ENCODE assay signal across 8 cellular contexts in genomic region chr5:140175367-140176027, GRCh38. TPM values are rescaled to one million over a fixed set of nuclear protein-coding genes. Genes with fewer than 3 reads are reported as not detected.
DNase-seq lines count a peak whose midpoint lies in the region; ATAC-seq and TF ChIP-seq lines count a peak whose summit lies in the region.

No MANE protein-coding gene starts in this region.

- no peaks in the 10 kb centered on the region for H3K27me3 ChIP-seq in heart right ventricle

- H3K36me3 Mint-ChIP-seq in progenitor cell of endocrine pancreas (ENCODE audit: insufficient read depth) = no peaks in the 10 kb centered on the region

- H3K27ac Mint-ChIP-seq in progenitor cell of endocrine pancreas = peak overlapping the region; percentile 99

- TF ChIP-seq EP300 in Ishikawa (IDR thresholded peaks at IDR 0.05; ENCODE audit: borderline replicate concordance) = no peak

- WGBS in adipose tissue, 3 donors = 0 to 1% (median 0%) methylated on average over 51 to 58 of the region's 58 CpGs
- 0% methylated on average over 47 to 58 of the region's 58 CpGs for WGBS in heart right ventricle, 2 donors
- under 1% methylated on average over 58 of the region's 58 CpGs for WGBS in urinary bladder

- peak; percentile 78 for DNase-seq in Daoy (ENCODE audit: low read depth)
- DNase-seq in SKM-1 treated with dmso at 0.1 percent for 144 hours (lab: John Stamatoyannopoulos, UW; ENCODE audit: unreplicated experiment) = peak; percentile 66
- peak; percentile 80 to 82 for DNase-seq in heart right ventricle
- DNase-seq in progenitor cell of endocrine pancreas (ENCODE audit: low spot score, unreplicated experiment) = peak; percentile 69

- H3K9me3 Mint-ChIP-seq in progenitor cell of endocrine pancreas (ENCODE audit: low read depth) = no peaks in the 10 kb centered on the region

- H3K27ac ChIP-seq in adipose tissue (ENCODE audit: low read depth, low read length) = peak overlapping the region; percentile 75
- H3K27ac ChIP-seq in heart right ventricle = peak overlapping the region; percentile 81 to 99 (median 97)
- H3K27ac ChIP-seq in urinary bladder (ENCODE audit: low read depth) = peak overlapping the region; percentile 92

- intact Hi-C loops in heart right ventricle (cut with DNase I) = loop anchor here in 8 of 10 donors (2.0 to 10.0 kb wide), 7 partner anchors 52 to 189 kb away; partner anchors contain the start of genes HBEGF (in 2 of the 8) and SLC4A9 (in 1 of the 8)

- peak in 6 of 9 donors; percentile 20 to 51 (median 42) for TF ChIP-seq CTCF in heart right ventricle (IDR thresholded peaks at IDR 0.05)
- peak; percentile 36 for TF ChIP-seq CTCF in progenitor cell of endocrine pancreas (IDR thresholded peaks at IDR 0.05; ENCODE audit: unreplicated experiment)

- peaks cover 11% of the 10 kb centered on the region for H3K27me3 Mint-ChIP-seq in progenitor cell of endocrine pancreas

- H3K9me3 ChIP-seq in heart right ventricle = no peaks in the 10 kb centered on the region

- H3K4me3 ChIP-seq in heart right ventricle (peak overlapping the region; percentile 56 to 98 (median 88)), urinary bladder (ENCODE audit: low read depth, low read length) (peak overlapping the region; percentile 75)

- peak overlapping the region; percentile 87 for H3K4me3 Mint-ChIP-seq in progenitor cell of endocrine pancreas (ENCODE audit: low read depth)

- H3K36me3 ChIP-seq in heart right ventricle (no peaks in the 10 kb centered on the region), urinary bladder (ENCODE audit: insufficient read depth) (no peaks in the 10 kb centered on the region)

- peak; percentile 50 for ATAC-seq in GM21723 (IDR thresholded peaks at IDR 0.05; ENCODE audit: unreplicated experiment)
- ATAC-seq in heart right ventricle = peak; percentile 60 to 78 (median 70)

- H3K4me1 ChIP-seq in heart right ventricle (peaks cover 0 to 52% (median 47%) of the 10 kb centered on the region in 9 donors), urinary bladder (ENCODE audit: insufficient read depth) (peaks cover 2% of the 10 kb centered on the region)

- peaks cover 10% of the 10 kb centered on the region for H3K4me1 Mint-ChIP-seq in progenitor cell of endocrine pancreas (ENCODE audit: low read depth)

- TF ChIP-seq RAD21 in Ishikawa (IDR thresholded peaks at IDR 0.05; ENCODE audit: low read depth) = no peak

TF ChIP-seq in Ishikawa, 13 proteins besides CTCF, POLR2A, EP300 and RAD21:
- TF ChIP-seq USF1 (IDR thresholded peaks at IDR 0.05) (no peak), ZBTB7A (IDR thresholded peaks at IDR 0.05; ENCODE audit: low read depth) (peak; percentile 71; the same call in 1 of the 2 replicates), TAF1 (IDR thresholded peaks at IDR 0.05; ENCODE audit: low read depth) (peak; percentile 8)

RNA-seq across cellular contexts. Expression of gene CYSTM1, which starts 0.5 kb away (rescaled TPM):
- total RNA-seq in Daoy (2014; rRNA removed; shearing (Covaris generic)) = 23.8 and 28.2 TPM in 2 replicates
- polyA plus RNA-seq in adipose tissue = 100 to 1,000 TPM in 2 of 3 donors, 10 to 100 TPM in 1; 72.8 to 218 (median 107) TPM
- 100 to 1,000 TPM in 3 of 10 donors, 10 to 100 TPM in 7; 55.2 to 114 (median 95.3) TPM for total RNA-seq in heart right ventricle
- polyA plus RNA-seq in heart right ventricle = 100 to 1,000 TPM in 1 of 2 donors, 10 to 100 TPM in 1; 45.0 to 217 TPM
- 28.1 and 30.9 TPM in 2 replicates for total RNA-seq in progenitor cell of endocrine pancreas
- 7.8 TPM for total RNA-seq in urinary bladder
- polyA plus RNA-seq in urinary bladder = 65.2 TPM

RNA-seq across cellular contexts. Expression of gene IGIP, which starts 49.8 kb away (rescaled TPM):
- 1.6 and 1.8 TPM in 2 replicates for total RNA-seq in Daoy (2014; rRNA removed; shearing (Covaris generic))
- polyA plus RNA-seq in adipose tissue = 10 to 100 TPM in 1 of 3 donors, 1 to 10 TPM in 2; 3.3 to 17.4 (median 3.6) TPM
- 10 to 100 TPM in 8 of 10 donors, 1 to 10 TPM in 2; 9.5 to 17.2 (median 13.0) TPM for total RNA-seq in heart right ventricle
- 10 to 100 TPM in 1 of 2 donors, 1 to 10 TPM in 1; 5.0 to 12.1 TPM for polyA plus RNA-seq in heart right ventricle
- total RNA-seq in progenitor cell of endocrine pancreas = 2.0 and 2.1 TPM in 2 replicates
- total RNA-seq in urinary bladder = 25.0 TPM
- polyA plus RNA-seq in urinary bladder = 9.0 TPM

Comparison
In these comparisons a context has a peak if more than half of its experiments do, and no peak if none do; other contexts are left out.
1. Peak in every context shown above with its lines: DNase-seq, ATAC-seq, H3K4me3 ChIP-seq and H3K27ac ChIP-seq.